19 cellular contexts compared by ENCODE assay signal in genomic region chr5:127976991-127977717, GRCh38.
DNase-seq lines count a peak whose midpoint lies in the region; ATAC-seq and TF ChIP-seq lines count a peak whose summit lies in the region.
"Had no signal": no experiment of that assay in that cellular context is flagged by ENCODE, and none has a peak within 500 bp of the region (broad histone marks: within the 10 kb centered on the region; RNA-seq: fewer than 3 reads in every experiment).

No MANE protein-coding gene starts in this region.

- no peak for TF ChIP-seq CTCF in left ventricle myocardium inferior (IDR thresholded peaks at IDR 0.05; ENCODE audit: borderline replicate concordance)
- no peak for TF ChIP-seq CTCF in astrocyte of the spinal cord (IDR thresholded peaks at IDR 0.05; ENCODE audit: low read depth, low read length)
- no peak for TF ChIP-seq CTCF in WERI-Rb-1 (IDR thresholded peaks at IDR 0.05; ENCODE audit: low read depth, low read length)
- no peak for TF ChIP-seq CTCF in RWPE1 (conservative IDR thresholded peaks at IDR 0.05; ENCODE audit: low read depth)

- H3K4me3 ChIP-seq in left ventricle myocardium inferior (no peak overlapping the region), astrocyte of the spinal cord (ENCODE audit: low read depth, low read length) (no peak overlapping the region), muscle layer of duodenum (ENCODE audit: low read depth in 1 of 2, low read length in 2 of 2) (no peak overlapping the region), WERI-Rb-1 (ENCODE audit: low read depth, low read length) (no peak overlapping the region)
- H3K4me3 ChIP-seq: GM23248 had no signal

- POLR2A ChIA-PET in RWPE1 (lab: Yijun Ruan, JAX; ENCODE audit: low non-redundant PET): no interaction called here

- in situ Hi-C loops in astrocyte of the spinal cord (cut with HindIII; ENCODE audit: low sequenced_read_pairs): no loop called here

- H3K27ac ChIP-seq in left ventricle myocardium inferior (replicated peaks) (peak overlapping the region; percentile 65), muscle layer of duodenum (ENCODE audit: low read length) (peak overlapping the region; percentile 20), WERI-Rb-1 (no peak overlapping the region), RWPE1 (no peak overlapping the region)
- H3K27ac ChIP-seq: C4-2B, GM23248 had no signal

- intact Hi-C loops in left ventricle myocardium inferior (cut with micrococcal nuclease): no loop called here
- intact Hi-C loops in Right ventricle myocardium inferior (cut with DNase I): no loop called here

- DNase-seq in left ventricle myocardium inferior (no peak), Right ventricle myocardium inferior (ENCODE audit: missing footprints) (no peak), astrocyte of the spinal cord (ENCODE audit: low read depth, low spot score) (peak; percentile 5), WERI-Rb-1 (no peak), RWPE1 (ENCODE audit: low spot score) (no peak), SHP77 treated with DMSO at 0.1 percent for 48 hours (lab: John Stamatoyannopoulos, UW) (no peak)
- DNase-seq: CD8-positive, alpha-beta memory T cell; GM23248; H9; KBM-7; NCI-H1092 treated with DMSO at 0.1 percent for 48 hours; NCI-H1436 treated with DMSO at 0.1 percent for 48 hours; NCI-H2029; NCI-H226; NCI-H510A treated with DMSO at 0.1 percent for 48 hours; NCI-H748 treated with DMSO at 0.1 percent for 48 hours had no signal

- H3K4me1 ChIP-seq in left ventricle myocardium inferior: peaks cover 4% of the 10 kb centered on the region
- peaks cover 0 to 10% of the 10 kb centered on the region in 2 donors for H3K4me1 ChIP-seq in muscle layer of duodenum (ENCODE audit: control insufficient read depth in 1 of 2, insufficient read depth in 2 of 2, low read length in 2 of 2)

- H3K36me3 ChIP-seq in left ventricle myocardium inferior (no peaks in the 10 kb centered on the region), muscle layer of duodenum (ENCODE audit: control insufficient read depth in 1 of 2, insufficient read depth in 2 of 2, low read length in 2 of 2) (no peaks in the 10 kb centered on the region), WERI-Rb-1 (no peaks in the 10 kb centered on the region)

- H3K27me3 ChIP-seq in left ventricle myocardium inferior (ENCODE audit: low read depth) (no peaks in the 10 kb centered on the region), muscle layer of duodenum (ENCODE audit: low read depth, low read length) (no peaks in the 10 kb centered on the region), WERI-Rb-1 (ENCODE audit: insufficient read depth, low read depth, severe bottlenecking) (no peaks in the 10 kb centered on the region)

- CTCF ChIA-PET in RWPE1 (lab: Yijun Ruan, JAX): interaction anchor here (0.9 kb wide), 1 partner anchor 23 kb away, joined by 3 read pairs; no protein-coding TSS in a partner anchor

- H3K9me3 ChIP-seq in left ventricle myocardium inferior (replicated peaks) (no peaks in the 10 kb centered on the region), muscle layer of duodenum (ENCODE audit: control insufficient read depth in 1 of 2, low read length in 2 of 2) (no peaks in the 10 kb centered on the region), WERI-Rb-1 (ENCODE audit: severe bottlenecking) (no peaks in the 10 kb centered on the region)

- no peak for ATAC-seq in Right ventricle myocardium inferior
- ATAC-seq: Panc1 had no signal

Comparison
In these comparisons a context has a peak if more than half of its experiments do, and no peak if none do; other contexts are left out.
1. H3K27ac ChIP-seq: peak in left ventricle myocardium inferior (single experiment) and muscle layer of duodenum (single experiment); none in WERI-Rb-1 (single experiment) and RWPE1 (single experiment).